11 cellular contexts compared by ENCODE assay signal in the genomic region with DNA sequence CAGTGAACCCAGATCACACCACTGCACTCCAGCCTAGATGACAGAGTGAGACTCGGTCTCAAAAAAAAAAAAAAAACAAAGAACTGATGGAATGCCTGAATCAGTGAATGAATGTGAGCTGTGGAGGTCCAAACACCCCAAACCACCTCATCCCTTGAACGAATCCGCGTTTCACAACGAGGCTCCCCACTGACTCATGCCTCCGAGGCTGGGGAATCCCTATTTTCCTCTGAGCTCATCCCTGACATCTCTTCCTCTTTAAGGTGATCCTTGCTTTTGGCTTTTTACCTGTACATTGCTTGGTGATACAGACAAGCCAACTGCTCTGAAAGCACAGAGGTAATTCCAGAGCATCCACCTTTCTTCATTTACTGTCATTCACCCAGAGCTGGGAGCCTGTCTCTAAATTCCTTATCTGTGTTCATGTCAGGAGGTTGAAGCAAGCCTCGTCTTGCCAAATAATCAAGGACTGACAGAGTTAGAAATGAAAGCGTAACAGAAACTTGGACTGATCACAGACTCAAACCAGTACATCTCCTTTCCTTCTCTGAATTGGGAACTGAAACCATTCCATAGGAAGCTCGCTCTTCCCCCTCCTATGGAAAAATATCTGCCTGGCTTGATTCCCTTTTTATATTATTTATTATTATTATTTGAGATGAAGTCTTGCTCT. TPM values are rescaled to one million over a fixed set of nuclear protein-coding genes. Genes with fewer than 3 reads are reported as not detected.
DNase-seq lines count a peak whose midpoint lies in the region; ATAC-seq, FAIRE-seq and TF ChIP-seq lines count a peak whose summit lies in the region.
"Not testable (repeated sequence)": the region's sequence is repeated elsewhere in the genome, so short reads cannot be mapped to it uniquely, and the experiment has no call there.
"Had no signal": no experiment of that assay in that cellular context is flagged by ENCODE, and none has a peak within 500 bp of the region (broad histone marks: within the 10 kb centered on the region; RNA-seq: fewer than 3 reads in every experiment).

No MANE protein-coding gene starts in this region.

- intact Hi-C loops in K562 (cut with micrococcal nuclease); left cardiac atrium (cut with DNase I); lower lobe of right lung (cut with DNase I); upper lobe of right lung (cut with DNase I): not testable (repeated sequence)

- not testable (repeated sequence) for BruUV-seq in K562 (replicated peaks; lab: Mats Ljungman, UMichigan)

- H3K27ac ChIP-seq in RWPE1 (peak overlapping the region; percentile 80), epithelial cell of prostate (peak overlapping the region; percentile 63), parathyroid adenoma (peak overlapping the region; percentile 63)
- not testable (repeated sequence) for H3K27ac ChIP-seq in K562 (ENCODE audit: extremely low read depth, low read depth, low read length); lower lobe of right lung; upper lobe of right lung

- H4K20me1 ChIP-seq in K562 (replicated peaks; ENCODE audit: control insufficient read depth, insufficient read depth, low read length): not testable (repeated sequence)

- in situ Hi-C loops in K562 (cut with MboI): not testable (repeated sequence)

- not testable (repeated sequence) for DNase-seq in GM18507 (ENCODE audit: extremely low spot score, insufficient read length, low read depth); RWPE1 (ENCODE audit: low spot score); K562 (ENCODE audit: extremely low read depth in 1 of 4, low spot score in 3 of 4); epithelial cell of prostate (ENCODE audit: low read depth, low spot score); left cardiac atrium; lower lobe of right lung; upper lobe of right lung

- H3K79me2 ChIP-seq in K562 (ENCODE audit: control insufficient read depth, insufficient read depth, low read length); parathyroid adenoma: not testable (repeated sequence)

- H3K27me3 ChIP-seq in K562 (ENCODE audit: control insufficient read depth in 2 of 2, insufficient read depth in 2 of 2, low read length in 2 of 2): peaks cover 14 to 18% of the 10 kb centered on the region in 2 experiments
- H3K27me3 ChIP-seq in lower lobe of right lung (ENCODE audit: low read depth); parathyroid adenoma (ENCODE audit: control insufficient read depth, insufficient read depth, low read length); upper lobe of right lung: not testable (repeated sequence)

- not testable (repeated sequence) for H3K9me3 ChIP-seq in K562 (replicated peaks; ENCODE audit: control insufficient read depth, insufficient read depth, low read depth, low read length); lower lobe of right lung; parathyroid adenoma (ENCODE audit: control insufficient read depth, low read length); upper lobe of right lung

- not testable (repeated sequence) for H2AFZ ChIP-seq in K562 (ENCODE audit: low read depth, low read length); parathyroid adenoma

- ATAC-seq in K562: not testable (repeated sequence)
- peak; percentile 64 to 92 for ATAC-seq in left cardiac atrium
- ATAC-seq in lower lobe of right lung: peak; percentile 49 to 62
- peak; percentile 51 for ATAC-seq in upper lobe of right lung

- not testable (repeated sequence) for H3K9me1 ChIP-seq in K562 (ENCODE audit: control insufficient read depth, insufficient read depth, low read length)

- WGBS in K562 (ENCODE audit: insufficient coverage, low coverage, missing lambda C conversion rate): no CpG with 5 or more reads among the region's 9 CpGs

- not testable (repeated sequence) for H3K4me1 ChIP-seq in K562 (replicated peaks in 1 of 2; ENCODE audit: control insufficient read depth in 2 of 2, insufficient read depth in 2 of 2, low read length in 2 of 2); lower lobe of right lung; upper lobe of right lung
- peaks cover 38% of the 10 kb centered on the region for H3K4me1 ChIP-seq in parathyroid adenoma

- not testable (repeated sequence) for TF ChIP-seq RAD21 in K562 (CRISPR knock-in tag; conservative IDR thresholded peaks at IDR 0.05 in 1 of 2, IDR thresholded peaks at IDR 0.05 in 1 of 2)

- not testable (repeated sequence) for TF ChIP-seq POLR2A in K562 (conservative IDR thresholded peaks at IDR 0.05)

- FAIRE-seq in GM18507 (lab: Jason Lieb, UNC) (peak; percentile 66), K562 (lab: Jason Lieb, UNC) (peak; percentile 76)

- not testable (repeated sequence) for H3K36me3 ChIP-seq in K562 (ENCODE audit: control insufficient read depth, insufficient read depth, low read length); lower lobe of right lung; parathyroid adenoma (ENCODE audit: control insufficient read depth, insufficient read depth, low read length); upper lobe of right lung

- TF ChIP-seq CTCF in RWPE1 (conservative IDR thresholded peaks at IDR 0.05; ENCODE audit: low read depth); K562 (IDR thresholded peaks at IDR 0.05 in 2 of 3, conservative IDR thresholded peaks at IDR 0.05 in 1 of 3; ENCODE audit: insufficient read depth in 2 of 3, low read depth in 1 of 3, low read length in 3 of 3); lower lobe of right lung (IDR thresholded peaks at IDR 0.05); parathyroid adenoma (IDR thresholded peaks at IDR 0.05); upper lobe of right lung (IDR thresholded peaks at IDR 0.05): not testable (repeated sequence)

- POLR2A ChIA-PET in RWPE1 (lab: Yijun Ruan, JAX; ENCODE audit: low non-redundant PET); K562 (lab: Yijun Ruan, JAX): not testable (repeated sequence)

- not testable (repeated sequence) for TF ChIP-seq EP300 in K562 (IDR thresholded peaks at IDR 0.05; ENCODE audit: low read length)

- not testable (repeated sequence) for H3K9ac ChIP-seq in K562 (ENCODE audit: insufficient read depth in 1 of 2, low read depth in 2 of 2, low read length in 2 of 2); parathyroid adenoma

- H3K4me3 ChIP-seq in K562; lower lobe of right lung; parathyroid adenoma (ENCODE audit: low read depth, low read length); upper lobe of right lung: not testable (repeated sequence)

- CTCF ChIA-PET in RWPE1 (lab: Yijun Ruan, JAX); K562 (lab: Yijun Ruan, JAX; ENCODE audit: low intra/inter-chr PET ratio): not testable (repeated sequence)

- H3K4me2 ChIP-seq in K562 (ENCODE audit: insufficient read depth, low read length); parathyroid adenoma (ENCODE audit: low read length): not testable (repeated sequence)

RNA-seq across cellular contexts. Expression of gene HCAR2, which starts 3.0 kb away (rescaled TPM):
- not detected in 2 replicates for total RNA-seq in K562 (2011; cell fraction: chromatin; rRNA removed; ENCODE audit: low replicate concordance)
- not detected in 2 replicates for total RNA-seq in K562 (2011; cell fraction: nucleolus; rRNA removed)
- total RNA-seq in K562 (2011; cell fraction: nucleoplasm; rRNA removed): not detected in 2 replicates
- not detected in 2 replicates for total RNA-seq in K562 (2014; rRNA removed)
- not detected in 2 replicates for total RNA-seq in K562 (2014; rRNA removed; fragmentation: Illumina TruSeq; extraction: Trizol)
- total RNA-seq in K562 (2015; rRNA removed; fragmentation: Illumina TruSeq; extraction: Trizol): not detected in 2 replicates
- total RNA-seq in K562 (2021): not detected in 2 replicates
- polyA plus RNA-seq in K562 (2011; rRNA removed): not detected in 2 replicates
- polyA plus RNA-seq in K562 (2011; cell fraction: cytosol; rRNA removed): not detected in 2 replicates
- polyA plus RNA-seq in K562 (2011; cell fraction: nucleus; rRNA removed): not detected in 2 replicates
- polyA plus RNA-seq in K562 (2012): not detected in 2 replicates
- not detected in 2 replicates for polyA plus RNA-seq in K562 (2014; fragmentation: Illumina TruSeq; extraction: Trizol)
- not detected for polyA plus RNA-seq in K562 (2014; fragmentation: Nextera tagmentation; extraction: Ambion mirVana)
- not detected in 2 replicates for polyA plus RNA-seq in K562 (2014; rRNA removed)
- not detected in 2 replicates for polyA minus RNA-seq in K562 (2011; rRNA and poly(A)+ RNA removed)
- not detected in 2 replicates for polyA minus RNA-seq in K562 (2011; cell fraction: cytosol; rRNA and poly(A)+ RNA removed)
- not detected in 2 replicates for polyA minus RNA-seq in K562 (2011; cell fraction: nucleus; rRNA and poly(A)+ RNA removed)
- 1 to 10 TPM; 3.3 to 4.4 TPM for total RNA-seq in left cardiac atrium
- 26.2 TPM for total RNA-seq in lower lobe of right lung
- 7.6 TPM for total RNA-seq in upper lobe of right lung
- total RNA-seq: CD8-positive, alpha-beta T cell had no signal
- polyA plus RNA-seq: AG04450 had no signal

RNA-seq across cellular contexts. Expression of gene HCAR3, which starts 16.4 kb away (rescaled TPM):
- total RNA-seq in K562 (2011; cell fraction: chromatin; rRNA removed; ENCODE audit: low replicate concordance): not detected in 2 replicates
- total RNA-seq in K562 (2011; cell fraction: nucleolus; rRNA removed): not detected in 2 replicates
- total RNA-seq in K562 (2011; cell fraction: nucleoplasm; rRNA removed): not detected in 2 replicates
- total RNA-seq in K562 (2014; rRNA removed): not detected in 2 replicates
- not detected in 2 replicates for total RNA-seq in K562 (2014; rRNA removed; fragmentation: Illumina TruSeq; extraction: Trizol)
- total RNA-seq in K562 (2015; rRNA removed; fragmentation: Illumina TruSeq; extraction: Trizol): not detected in 2 replicates
- not detected in 2 replicates for total RNA-seq in K562 (2021)
- not detected in 2 replicates for polyA plus RNA-seq in K562 (2011; rRNA removed)
- not detected in 2 replicates for polyA plus RNA-seq in K562 (2011; cell fraction: cytosol; rRNA removed)
- not detected in 2 replicates for polyA plus RNA-seq in K562 (2011; cell fraction: nucleus; rRNA removed)
- not detected in 2 replicates for polyA plus RNA-seq in K562 (2012)
- not detected in 2 replicates for polyA plus RNA-seq in K562 (2014; fragmentation: Illumina TruSeq; extraction: Trizol)
- not detected for polyA plus RNA-seq in K562 (2014; fragmentation: Nextera tagmentation; extraction: Ambion mirVana)
- polyA plus RNA-seq in K562 (2014; rRNA removed): not detected in 2 replicates
- not detected in 2 replicates for polyA minus RNA-seq in K562 (2011; rRNA and poly(A)+ RNA removed)
- not detected in 2 replicates for polyA minus RNA-seq in K562 (2011; cell fraction: cytosol; rRNA and poly(A)+ RNA removed)
- not detected in 2 replicates for polyA minus RNA-seq in K562 (2011; cell fraction: nucleus; rRNA and poly(A)+ RNA removed)
- 1 to 10 TPM in 1 of 2 donors, under 1 TPM in 1; 0.29 to 1.4 TPM for total RNA-seq in left cardiac atrium
- 6.9 TPM for total RNA-seq in lower lobe of right lung
- total RNA-seq in upper lobe of right lung: 4.3 TPM
- total RNA-seq: CD8-positive, alpha-beta T cell; H4 had no signal
- polyA plus RNA-seq: AG04450 had no signal

RNA-seq across cellular contexts. Expression of gene HCAR1, which starts 30.5 kb away (rescaled TPM):
- total RNA-seq in K562 (2011; cell fraction: chromatin; rRNA removed; ENCODE audit: low replicate concordance): not detected in 2 replicates
- not detected in 2 replicates for total RNA-seq in K562 (2011; cell fraction: nucleolus; rRNA removed)
- not detected in 2 replicates for total RNA-seq in K562 (2011; cell fraction: nucleoplasm; rRNA removed)
- not detected in 2 replicates for total RNA-seq in K562 (2014; rRNA removed)
- total RNA-seq in K562 (2014; rRNA removed; fragmentation: Illumina TruSeq; extraction: Trizol): not detected in 2 replicates
- not detected in 2 replicates for total RNA-seq in K562 (2015; rRNA removed; fragmentation: Illumina TruSeq; extraction: Trizol)
- total RNA-seq in K562 (2021): not detected in 2 replicates
- polyA plus RNA-seq in K562 (2011; rRNA removed): not detected in 2 replicates
- not detected in 2 replicates for polyA plus RNA-seq in K562 (2011; cell fraction: cytosol; rRNA removed)
- polyA plus RNA-seq in K562 (2011; cell fraction: nucleus; rRNA removed): not detected in 2 replicates
- polyA plus RNA-seq in K562 (2012): not detected in 2 replicates
- polyA plus RNA-seq in K562 (2014; fragmentation: Illumina TruSeq; extraction: Trizol): not detected in 2 replicates
- polyA plus RNA-seq in K562 (2014; fragmentation: Nextera tagmentation; extraction: Ambion mirVana): not detected
- polyA plus RNA-seq in K562 (2014; rRNA removed): not detected in 2 replicates
- polyA minus RNA-seq in K562 (2011; rRNA and poly(A)+ RNA removed): not detected in 2 replicates
- polyA minus RNA-seq in K562 (2011; cell fraction: cytosol; rRNA and poly(A)+ RNA removed): not detected in 2 replicates
- not detected in 2 replicates for polyA minus RNA-seq in K562 (2011; cell fraction: nucleus; rRNA and poly(A)+ RNA removed)
- total RNA-seq in left cardiac atrium: 1 to 10 TPM in 1 of 2 donors, under 1 TPM in 1; 0.50 to 1.4 TPM
- 1.6 TPM for total RNA-seq in lower lobe of right lung
- 0.20 TPM for total RNA-seq in upper lobe of right lung
- total RNA-seq: CD8-positive, alpha-beta T cell; H4 had no signal

RNA-seq across cellular contexts. Expression of gene DENR, which starts 52.5 kb away (rescaled TPM):
- 39.3 and 99.2 TPM in 2 replicates for total RNA-seq in K562 (2011; cell fraction: chromatin; rRNA removed; ENCODE audit: low replicate concordance)
- total RNA-seq in K562 (2011; cell fraction: nucleolus; rRNA removed): 17.0 and 22.5 TPM in 2 replicates
- total RNA-seq in K562 (2011; cell fraction: nucleoplasm; rRNA removed): 52.9 and 88.5 TPM in 2 replicates
- total RNA-seq in K562 (2014; rRNA removed) (46.5 and 54.7 TPM in 2 replicates), K562 (2014; rRNA removed; fragmentation: Illumina TruSeq; extraction: Trizol) (71.1 and 83.0 TPM in 2 replicates), K562 (2015; rRNA removed; fragmentation: Illumina TruSeq; extraction: Trizol) (64.1 and 70.7 TPM in 2 replicates), K562 (2021) (54.7 and 59.4 TPM in 2 replicates), left cardiac atrium (10 to 100 TPM; 22.9 to 26.5 TPM), lower lobe of right lung (30.9 TPM), upper lobe of right lung (29.1 TPM)
- polyA plus RNA-seq in K562 (2011; rRNA removed) (35.5 and 54.6 TPM in 2 replicates), K562 (2014; fragmentation: Illumina TruSeq; extraction: Trizol) (73.4 and 77.4 TPM in 2 replicates), K562 (2014; fragmentation: Nextera tagmentation; extraction: Ambion mirVana) (10 to 100 TPM; 32.5 to 40.1 TPM), K562 (2014; rRNA removed) (62.6 and 70.1 TPM in 2 replicates)
- polyA plus RNA-seq in K562 (2011; cell fraction: cytosol; rRNA removed): 22.2 and 28.2 TPM in 2 replicates
- polyA plus RNA-seq in K562 (2011; cell fraction: nucleus; rRNA removed): 12.6 and 12.7 TPM in 2 replicates
- polyA plus RNA-seq in K562 (2012): 47.9 and 56.1 TPM in 2 replicates
- 32.6 and 35.9 TPM in 2 replicates for polyA minus RNA-seq in K562 (2011; rRNA and poly(A)+ RNA removed)
- polyA minus RNA-seq in K562 (2011; cell fraction: cytosol; rRNA and poly(A)+ RNA removed): 14.2 and 17.3 TPM in 2 replicates
- polyA minus RNA-seq in K562 (2011; cell fraction: nucleus; rRNA and poly(A)+ RNA removed): 17.5 and 23.9 TPM in 2 replicates
